In genomic region chr2:215625207-215625606, GRCh38 we compare ENCODE assay signal across 13 cellular contexts.
"Had no signal": no experiment of that assay in that cellular context is flagged by ENCODE, and none has a peak within 500 bp of the region (broad histone marks: within the 10 kb centered on the region; RNA-seq: fewer than 3 reads in every experiment).

No MANE protein-coding gene starts in this region.

- ATAC-seq: activated T-cell treated with anti-CD3 and anti-CD28 coated beads, Interleukin-2, amount 50 U/mL, for 4 hours had no signal

- H3K4me3 ChIP-seq: lung had no signal

- H3K9ac ChIP-seq: parathyroid adenoma had no signal

- DNase-seq: activated CD4-positive, alpha-beta memory T cell treated with anti-CD3 and anti-CD28 coated beads for 36 hours; activated gamma-delta T cell; activated T-cell treated with anti-CD3 and anti-CD28 coated beads, Interleukin-2, amount 50 U/mL, for 4 hours; effector CD8-positive, alpha-beta T cell; hypothalamus; retina; small intestine; T-helper 1 cell had no signal

- H3K27me3 Mint-ChIP-seq: activated CD4-positive, alpha-beta memory T cell treated with anti-CD3 and anti-CD28 coated beads for 36 hours had no signal

- H3K36me3 Mint-ChIP-seq: activated CD4-positive, alpha-beta memory T cell treated with anti-CD3 and anti-CD28 coated beads for 36 hours; activated naive CD8-positive, alpha-beta T cell had no signal

- H3K27ac Mint-ChIP-seq: activated CD4-positive, alpha-beta memory T cell treated with anti-CD3 and anti-CD28 coated beads for 36 hours; activated naive CD8-positive, alpha-beta T cell had no signal

- H3K4me1 Mint-ChIP-seq: neural crest cell had no signal

- H3K9me3 Mint-ChIP-seq: activated CD4-positive, alpha-beta memory T cell treated with anti-CD3 and anti-CD28 coated beads for 36 hours; activated T-cell treated with anti-CD3 and anti-CD28 coated beads, Interleukin-2, amount 50 U/mL, for 4 hours had no signal

- H3K27ac ChIP-seq: parathyroid adenoma, VCaP had no signal

- H3K4me3 Mint-ChIP-seq: activated CD4-positive, alpha-beta memory T cell treated with anti-CD3 and anti-CD28 coated beads for 36 hours; activated naive CD8-positive, alpha-beta T cell; activated T-cell treated with anti-CD3 and anti-CD28 coated beads, Interleukin-2, amount 50 U/mL, for 4 hours; neural crest cell had no signal
